Comparison of ENCODE assay signal across 29 cellular contexts in the genomic region with DNA sequence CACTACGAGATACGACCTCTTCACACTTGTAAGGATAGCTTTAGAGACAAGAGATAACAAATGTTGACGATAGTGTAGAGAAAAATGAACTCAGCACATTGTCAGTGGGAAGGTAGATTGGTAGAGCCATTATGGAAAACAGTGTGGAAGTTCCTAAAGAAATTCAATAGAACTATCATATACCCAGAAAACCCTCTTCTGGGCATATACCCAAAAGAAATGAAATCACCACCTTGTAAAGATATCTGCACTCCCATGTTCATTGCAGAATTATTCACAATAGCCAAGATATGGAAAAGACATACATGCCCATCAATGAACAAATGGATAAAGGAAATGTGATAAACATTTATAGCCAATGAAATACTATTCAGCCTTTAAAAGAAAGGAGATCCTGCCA.
"Had no signal": no experiment of that assay in that cellular context is flagged by ENCODE, and none has a peak within 500 bp of the region (broad histone marks: within the 10 kb centered on the region; RNA-seq: fewer than 3 reads in every experiment).

No MANE protein-coding gene starts in this region.

- H3K9me3 ChIP-seq: suprapubic skin, testis, thyroid gland, tibial artery, tibial nerve, transverse colon, upper lobe of left lung, upper lobe of right lung, uterus, vagina had no signal

- ATAC-seq: stimulated activated effector memory CD8-positive, alpha-beta T cell treated with anti-CD3 and anti-CD28 coated beads, Interleukin-12 subunit alpha, Interleukin-12 subunit beta, amount 100 ng/mL, for 72 hours; stimulated activated memory B cell treated with anti-CD40 and anti-IgM and Interleukin-4, amounts not matched to agents 10 μg/mL and 1 μg/mL and 100 μg/mL, for 72 hours; stimulated activated naive B cell treated with anti-CD40 and anti-IgM and Interleukin-4, amounts not matched to agents 10 μg/mL and 1 μg/mL and 100 μg/mL, for 72 hours; stimulated activated naive CD8-positive, alpha-beta T cell treated with anti-CD3 and anti-CD28 coated beads, Interleukin-15, amount 100 ng/mL, for 72 hours; stimulated activated naive CD8-positive, alpha-beta T cell treated with anti-CD3 and anti-CD28 coated beads, Interleukin-15, Interleukin-2, amounts not matched to agents 100 U/mL and 50 U/mL, for 24 hours; upper lobe of right lung had no signal

- H3K4me1 ChIP-seq: stomach, suprapubic skin, testis, thyroid gland, tibial artery, tibial nerve, transverse colon, upper lobe of left lung, upper lobe of right lung, uterus, vagina had no signal

- FAIRE-seq: urothelium cell line had no signal

- DNase-seq: stimulated activated CD4-positive, alpha-beta T cell treated with anti-CD3 and anti-CD28 coated beads, Interleukin-2, amount 100 ng/mL, for 48 hours; stimulated activated CD4-positive, alpha-beta T cell treated with anti-CD3 and anti-CD28 coated beads, Interleukin-4, amount 100 ng/mL, for 1 hour; stimulated activated CD4-positive, alpha-beta T cell treated with anti-CD3 and anti-CD28 coated beads, Interleukin-4, amount 100 ng/mL, for 24 hours; stimulated activated CD4-positive, alpha-beta T cell treated with anti-CD3 and anti-CD28 coated beads, Interleukin-4, amount 100 ng/mL, for 4 hours; stimulated activated CD8-positive, alpha-beta memory T cell treated with anti-CD3 and anti-CD28 coated beads, Interleukin-4, amount 100 ng/mL, for 48 hours; stimulated activated naive B cell treated with anti-CD40 and anti-IgM and Interleukin-4, amounts not matched to agents 10 μg/mL and 1 μg/mL and 100 μg/mL, for 72 hours; stimulated activated naive CD4-positive, alpha-beta T cell; stimulated activated naive CD4-positive, alpha-beta T cell treated with Interleukin-2 at 50 U/mL for 16 hours; stimulated activated naive CD8-positive, alpha-beta T cell treated with anti-CD3 and anti-CD28 coated beads, Interleukin-15, amount 100 ng/mL, for 72 hours; stimulated activated naive CD8-positive, alpha-beta T cell treated with anti-CD3 and anti-CD28 coated beads, Interleukin-15, Interleukin-2, amounts not matched to agents 100 U/mL and 50 U/mL, for 24 hours; stomach; substantia nigra; testis; thyroid gland; tibial artery; transverse colon; trophoblast cell; upper lobe of left lung; upper lobe of right lung; uterus had no signal

- H3K4me1 Mint-ChIP-seq: stimulated activated effector memory CD8-positive, alpha-beta T cell treated with anti-CD3 and anti-CD28 coated beads, Interleukin-12 subunit alpha, Interleukin-12 subunit beta, amount 100 ng/mL, for 72 hours; stimulated activated memory B cell treated with anti-CD40 and anti-IgM and Interleukin-4, amounts not matched to agents 10 μg/mL and 1 μg/mL and 100 μg/mL, for 72 hours; stimulated activated naive B cell treated with anti-CD40 and anti-IgM and Interleukin-4, amounts not matched to agents 10 μg/mL and 1 μg/mL and 100 μg/mL, for 72 hours; stimulated activated naive CD8-positive, alpha-beta T cell treated with anti-CD3 and anti-CD28 coated beads, Interleukin-15, amount 100 ng/mL, for 72 hours had no signal

- H3K27ac Mint-ChIP-seq: stimulated activated effector memory CD8-positive, alpha-beta T cell treated with anti-CD3 and anti-CD28 coated beads, Interleukin-12 subunit alpha, Interleukin-12 subunit beta, amount 100 ng/mL, for 72 hours; stimulated activated memory B cell treated with anti-CD40 and anti-IgM and Interleukin-4, amounts not matched to agents 10 μg/mL and 1 μg/mL and 100 μg/mL, for 72 hours; stimulated activated naive B cell treated with anti-CD40 and anti-IgM and Interleukin-4, amounts not matched to agents 10 μg/mL and 1 μg/mL and 100 μg/mL, for 72 hours; stimulated activated naive CD8-positive, alpha-beta T cell treated with anti-CD3 and anti-CD28 coated beads, Interleukin-15, amount 100 ng/mL, for 72 hours; stimulated activated naive CD8-positive, alpha-beta T cell treated with anti-CD3 and anti-CD28 coated beads, Interleukin-15, Interleukin-2, amounts not matched to agents 100 ng/mL and 50 ng/mL, for 24 hours; type B pancreatic cell had no signal

- H3K27me3 Mint-ChIP-seq: stimulated activated memory B cell treated with anti-CD40 and anti-IgM and Interleukin-4, amounts not matched to agents 10 μg/mL and 1 μg/mL and 100 μg/mL, for 72 hours; stimulated activated naive B cell treated with anti-CD40 and anti-IgM and Interleukin-4, amounts not matched to agents 10 μg/mL and 1 μg/mL and 100 μg/mL, for 72 hours; stimulated activated naive CD8-positive, alpha-beta T cell treated with anti-CD3 and anti-CD28 coated beads, Interleukin-15, amount 100 ng/mL, for 72 hours; stimulated activated naive CD8-positive, alpha-beta T cell treated with anti-CD3 and anti-CD28 coated beads, Interleukin-15, Interleukin-2, amounts not matched to agents 100 ng/mL and 50 ng/mL, for 24 hours; type B pancreatic cell had no signal

- H3K36me3 ChIP-seq: stomach, suprapubic skin, thoracic aorta, thyroid gland, tibial artery, tibial nerve, transverse colon, upper lobe of left lung, upper lobe of right lung, uterus, vagina had no signal

- H3K27ac ChIP-seq: stomach, suprapubic skin, testis, thoracic aorta, thyroid gland, tibial artery, tibial nerve, transverse colon, upper lobe of left lung, upper lobe of right lung, uterus, vagina had no signal

- H3K4me3 Mint-ChIP-seq: stimulated activated effector memory CD8-positive, alpha-beta T cell treated with anti-CD3 and anti-CD28 coated beads, Interleukin-12 subunit alpha, Interleukin-12 subunit beta, amount 100 ng/mL, for 72 hours; stimulated activated memory B cell treated with anti-CD40 and anti-IgM and Interleukin-4, amounts not matched to agents 10 μg/mL and 1 μg/mL and 100 μg/mL, for 72 hours; stimulated activated naive B cell treated with anti-CD40 and anti-IgM and Interleukin-4, amounts not matched to agents 10 μg/mL and 1 μg/mL and 100 μg/mL, for 72 hours; stimulated activated naive CD8-positive, alpha-beta T cell treated with anti-CD3 and anti-CD28 coated beads, Interleukin-15, amount 100 ng/mL, for 72 hours; stimulated activated naive CD8-positive, alpha-beta T cell treated with anti-CD3 and anti-CD28 coated beads, Interleukin-15, Interleukin-2, amounts not matched to agents 100 ng/mL and 50 ng/mL, for 24 hours; type B pancreatic cell had no signal

- H3K27me3 ChIP-seq: stomach, suprapubic skin, testis, thyroid gland, tibial artery, tibial nerve, transverse colon, upper lobe of left lung, upper lobe of right lung, uterus, vagina had no signal

- H3K4me3 ChIP-seq: stomach, suprapubic skin, testis, thoracic aorta, thyroid gland, tibial artery, tibial nerve, transverse colon, upper lobe of left lung, upper lobe of right lung, uterus, vagina had no signal

- H3K36me3 Mint-ChIP-seq: stimulated activated effector memory CD8-positive, alpha-beta T cell treated with anti-CD3 and anti-CD28 coated beads, Interleukin-12 subunit alpha, Interleukin-12 subunit beta, amount 100 ng/mL, for 72 hours; stimulated activated memory B cell treated with anti-CD40 and anti-IgM and Interleukin-4, amounts not matched to agents 10 μg/mL and 1 μg/mL and 100 μg/mL, for 72 hours; stimulated activated naive B cell treated with anti-CD40 and anti-IgM and Interleukin-4, amounts not matched to agents 10 μg/mL and 1 μg/mL and 100 μg/mL, for 72 hours; type B pancreatic cell had no signal
